In the genomic region with DNA sequence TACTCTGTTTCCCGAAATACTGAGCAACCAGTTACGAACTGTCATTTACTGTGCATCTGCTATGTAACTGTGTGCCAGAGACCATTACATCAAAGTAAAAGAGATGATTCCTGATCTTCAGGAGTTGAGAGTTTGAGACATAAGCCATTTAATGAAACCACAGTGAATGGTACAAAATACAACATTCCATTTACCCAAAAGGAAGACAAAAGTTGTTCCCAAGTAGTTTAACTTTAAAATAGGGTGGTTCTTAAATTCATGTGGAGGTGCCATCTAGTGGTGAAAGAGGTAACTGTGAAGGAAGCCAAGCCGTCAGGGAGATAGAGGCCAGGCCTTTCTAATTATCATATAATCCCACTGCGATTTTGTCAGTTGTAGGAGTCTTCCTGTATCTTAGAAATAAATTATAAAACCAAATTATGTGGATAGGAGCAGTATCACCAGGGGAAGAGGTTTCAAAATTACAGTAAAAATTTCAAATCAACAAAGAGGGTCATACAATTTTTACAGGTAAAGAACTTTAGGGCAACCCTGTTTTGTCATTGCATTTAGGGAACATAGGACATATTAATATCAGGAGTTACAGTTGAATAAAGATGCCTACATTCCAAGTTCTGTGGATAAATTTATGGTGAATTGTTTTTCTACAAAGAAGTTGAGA, we compare ENCODE assay signal across 8 cellular contexts.
DNase-seq lines count a peak whose midpoint lies in the region; ATAC-seq and TF ChIP-seq lines count a peak whose summit lies in the region.

No MANE protein-coding gene starts in this region.

- TF ChIP-seq EP300 in Ishikawa (IDR thresholded peaks at IDR 0.05; ENCODE audit: borderline replicate concordance): no peak

- TF ChIP-seq RAD21 in Ishikawa (IDR thresholded peaks at IDR 0.05; ENCODE audit: low read depth): peak; percentile 82

- peak; percentile 39 for DNase-seq in NCI-H146 (lab: John Stamatoyannopoulos, UW)
- no peak for DNase-seq in NCI-H146 treated with DMSO at 0.1 percent for 48 hours (lab: John Stamatoyannopoulos, UW; ENCODE audit: unreplicated experiment)
- DNase-seq in RPMI7951 (ENCODE audit: low read depth): peak; percentile 65
- peak; percentile 56 to 64 for DNase-seq in dermis microvascular lymphatic vessel endothelial cell (ENCODE audit: low read depth in 2 of 2)
- peak; percentile 74 for DNase-seq in medulla oblongata (ENCODE audit: extremely low spot score)

- ATAC-seq in GM21786 (IDR thresholded peaks at IDR 0.05; ENCODE audit: unreplicated experiment) (no peak), GM21619 (IDR thresholded peaks at IDR 0.05; ENCODE audit: unreplicated experiment) (no peak)

TF ChIP-seq in Ishikawa, 13 proteins besides CTCF, POLR2A, EP300 and RAD21:
- TF ChIP-seq CREB1 (IDR thresholded peaks at IDR 0.05; ENCODE audit: low read depth): no peak
- no peak for TF ChIP-seq YY1 (IDR thresholded peaks at IDR 0.05; ENCODE audit: low read depth)
- TF ChIP-seq, protein P1, sequence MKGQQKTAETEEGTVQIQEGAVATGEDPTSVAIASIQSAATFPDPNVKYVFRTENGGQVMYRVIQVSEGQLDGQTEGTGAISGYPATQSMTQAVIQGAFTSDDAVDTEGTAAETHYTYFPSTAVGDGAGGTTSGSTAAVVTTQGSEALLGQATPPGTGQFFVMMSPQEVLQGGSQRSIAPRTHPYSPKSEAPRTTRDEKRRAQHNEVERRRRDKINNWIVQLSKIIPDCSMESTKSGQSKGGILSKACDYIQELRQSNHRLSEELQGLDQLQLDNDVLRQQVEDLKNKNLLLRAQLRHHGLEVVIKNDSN (IDR thresholded peaks at IDR 0.05): no peak
- no peak for TF ChIP-seq ZBTB7A (IDR thresholded peaks at IDR 0.05; ENCODE audit: low read depth)
- TF ChIP-seq TAF1 (IDR thresholded peaks at IDR 0.05; ENCODE audit: low read depth): no peak
- no peak for TF ChIP-seq TCF12 (IDR thresholded peaks at IDR 0.05; ENCODE audit: low read depth)
- no peak for TF ChIP-seq NFIC (IDR thresholded peaks at IDR 0.05)
- TF ChIP-seq, protein P2, sequence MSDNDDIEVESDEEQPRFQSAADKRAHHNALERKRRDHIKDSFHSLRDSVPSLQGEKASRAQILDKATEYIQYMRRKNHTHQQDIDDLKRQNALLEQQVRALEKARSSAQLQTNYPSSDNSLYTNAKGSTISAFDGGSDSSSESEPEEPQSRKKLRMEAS (IDR thresholded peaks at IDR 0.05): no peak
- TF ChIP-seq, protein P3, sequence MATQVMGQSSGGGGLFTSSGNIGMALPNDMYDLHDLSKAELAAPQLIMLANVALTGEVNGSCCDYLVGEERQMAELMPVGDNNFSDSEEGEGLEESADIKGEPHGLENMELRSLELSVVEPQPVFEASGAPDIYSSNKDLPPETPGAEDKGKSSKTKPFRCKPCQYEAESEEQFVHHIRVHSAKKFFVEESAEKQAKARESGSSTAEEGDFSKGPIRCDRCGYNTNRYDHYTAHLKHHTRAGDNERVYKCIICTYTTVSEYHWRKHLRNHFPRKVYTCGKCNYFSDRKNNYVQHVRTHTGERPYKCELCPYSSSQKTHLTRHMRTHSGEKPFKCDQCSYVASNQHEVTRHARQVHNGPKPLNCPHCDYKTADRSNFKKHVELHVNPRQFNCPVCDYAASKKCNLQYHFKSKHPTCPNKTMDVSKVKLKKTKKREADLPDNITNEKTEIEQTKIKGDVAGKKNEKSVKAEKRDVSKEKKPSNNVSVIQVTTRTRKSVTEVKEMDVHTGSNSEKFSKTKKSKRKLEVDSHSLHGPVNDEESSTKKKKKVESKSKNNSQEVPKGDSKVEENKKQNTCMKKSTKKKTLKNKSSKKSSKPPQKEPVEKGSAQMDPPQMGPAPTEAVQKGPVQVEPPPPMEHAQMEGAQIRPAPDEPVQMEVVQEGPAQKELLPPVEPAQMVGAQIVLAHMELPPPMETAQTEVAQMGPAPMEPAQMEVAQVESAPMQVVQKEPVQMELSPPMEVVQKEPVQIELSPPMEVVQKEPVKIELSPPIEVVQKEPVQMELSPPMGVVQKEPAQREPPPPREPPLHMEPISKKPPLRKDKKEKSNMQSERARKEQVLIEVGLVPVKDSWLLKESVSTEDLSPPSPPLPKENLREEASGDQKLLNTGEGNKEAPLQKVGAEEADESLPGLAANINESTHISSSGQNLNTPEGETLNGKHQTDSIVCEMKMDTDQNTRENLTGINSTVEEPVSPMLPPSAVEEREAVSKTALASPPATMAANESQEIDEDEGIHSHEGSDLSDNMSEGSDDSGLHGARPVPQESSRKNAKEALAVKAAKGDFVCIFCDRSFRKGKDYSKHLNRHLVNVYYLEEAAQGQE (IDR thresholded peaks at IDR 0.05; ENCODE audit: low read depth): no peak
